ENCODE assay signal across 16 cellular contexts in genomic region chr12:49920241-49920914, GRCh38. TPM values are rescaled to one million over a fixed set of nuclear protein-coding genes. Genes with fewer than 3 reads are reported as not detected.
DNase-seq lines count a peak whose midpoint lies in the region; ATAC-seq and TF ChIP-seq lines count a peak whose summit lies in the region.
"Had no signal": no experiment of that assay in that cellular context is flagged by ENCODE, and none has a peak within 500 bp of the region (broad histone marks: within the 10 kb centered on the region; RNA-seq: fewer than 3 reads in every experiment).

No MANE protein-coding gene starts in this region.

- in situ Hi-C loops in KBM-7 (cut with MboI; ENCODE audit: low pct_unique_long_range_greater_than_20kb, low sequenced_read_pairs): no loop called here

- peak; percentile 29; the same call in 2 of the 3 replicates for ATAC-seq in RWPE2 (ENCODE audit: low read depth)
- ATAC-seq: foreskin keratinocyte had no signal

- H3K36me3 ChIP-seq in BLaER1 treated with 17β-estradiol and CSF1 and Interleukin-3, amounts not matched to agents 10 nM and 100 nM: no peaks in the 10 kb centered on the region
- H3K36me3 ChIP-seq in RWPE2 (ENCODE audit: low read depth) (no peaks in the 10 kb centered on the region), left ventricle myocardium inferior (no peaks in the 10 kb centered on the region)

- H4K20me1 ChIP-seq in BLaER1 treated with 17β-estradiol and CSF1 and Interleukin-3, amounts not matched to agents 10 nM and 100 nM: no peaks in the 10 kb centered on the region

- H3K27ac ChIP-seq in BLaER1 treated with 17β-estradiol and CSF1 and Interleukin-3, amounts not matched to agents 10 nM and 100 nM: peak overlapping the region in 5 of 11 experiments; percentile 13 to 78 (median 59); a peak in 9 of 22 replicates
- no peak overlapping the region for H3K27ac ChIP-seq in RWPE2 (ENCODE audit: poor library complexity, severe bottlenecking)
- peak overlapping the region; percentile 51 for H3K27ac ChIP-seq in left ventricle myocardium inferior (replicated peaks)
- H3K27ac ChIP-seq: foreskin keratinocyte had no signal

- intact Hi-C loops in left ventricle myocardium inferior (cut with micrococcal nuclease): no loop called here

- no peak overlapping the region for H3K4me3 ChIP-seq in BLaER1 treated with 17β-estradiol and CSF1 and Interleukin-3, amounts not matched to agents 10 nM and 100 nM
- H3K4me3 ChIP-seq in RWPE2 (ENCODE audit: severe bottlenecking) (no peak overlapping the region), left ventricle myocardium inferior (no peak overlapping the region)

- H3K4me1 ChIP-seq in BLaER1 treated with 17β-estradiol and CSF1 and Interleukin-3, amounts not matched to agents 10 nM and 100 nM: peaks cover 0 to 52% (median 14%) of the 10 kb centered on the region in 10 experiments; a peak in 14 of 20 replicates
- no peaks in the 10 kb centered on the region for H3K4me1 ChIP-seq in RWPE2 (ENCODE audit: insufficient read depth, poor library complexity, severe bottlenecking)
- peaks cover 16% of the 10 kb centered on the region for H3K4me1 ChIP-seq in left ventricle myocardium inferior
- H3K4me1 ChIP-seq: foreskin keratinocyte had no signal

- H3K9me3 ChIP-seq in BLaER1 treated with 17β-estradiol and CSF1 and Interleukin-3, amounts not matched to agents 10 nM and 100 nM (replicated peaks in 1 of 11): no peaks in the 10 kb centered on the region
- H3K9me3 ChIP-seq in RWPE2 (ENCODE audit: severe bottlenecking) (no peaks in the 10 kb centered on the region), left ventricle myocardium inferior (replicated peaks) (no peaks in the 10 kb centered on the region)

- TF ChIP-seq CTCF in RWPE2 (IDR thresholded peaks at IDR 0.05; ENCODE audit: poor library complexity, severe bottlenecking) (no peak), left ventricle myocardium inferior (IDR thresholded peaks at IDR 0.05; ENCODE audit: borderline replicate concordance) (no peak)

- H3K27me3 ChIP-seq in BLaER1 treated with 17β-estradiol and CSF1 and Interleukin-3, amounts not matched to agents 10 nM and 100 nM: no peaks in the 10 kb centered on the region
- H3K27me3 ChIP-seq in RWPE2 (ENCODE audit: insufficient read depth, poor library complexity, severe bottlenecking) (no peaks in the 10 kb centered on the region), left ventricle myocardium inferior (ENCODE audit: low read depth) (peaks cover 15% of the 10 kb centered on the region)
- H3K27me3 ChIP-seq: foreskin keratinocyte had no signal

- peak overlapping the region in 10 of 11 experiments; percentile 13 to 86 (median 54); a peak in 17 of 22 replicates for H3K4me2 ChIP-seq in BLaER1 treated with 17β-estradiol and CSF1 and Interleukin-3, amounts not matched to agents 10 nM and 100 nM

- DNase-seq in RWPE2 (ENCODE audit: low spot score): no peak
- DNase-seq in left ventricle myocardium inferior: no peak
- no peak for DNase-seq in retina
- no peak for DNase-seq in AG08396 (ENCODE audit: low spot score)
- no peak for DNase-seq in KBM-7
- DNase-seq: activated CD4-positive, CD25-positive, alpha-beta regulatory T cell; central memory CD4-positive, alpha-beta T cell; foreskin keratinocyte; NCI-H524 treated with DMSO at 0.1 percent for 48 hours; nucleus accumbens; SHP77 treated with DMSO at 0.1 percent for 48 hours; substantia nigra had no signal

- peak overlapping the region in 2 of 11 experiments; percentile 54 to 61; a peak in 5 of 22 replicates for H3K9ac ChIP-seq in BLaER1 treated with 17β-estradiol and CSF1 and Interleukin-3, amounts not matched to agents 10 nM and 100 nM

RNA-seq across cellular contexts. Expression of gene FAIM2, which starts 16.7 kb away (rescaled TPM):
- total RNA-seq in left ventricle myocardium inferior: 7.4 TPM
- total RNA-seq: B cell, foreskin keratinocyte, G401 had no signal

RNA-seq across cellular contexts. Expression of gene AQP2, which starts 30.2 kb away (rescaled TPM):
- not detected for total RNA-seq in left ventricle myocardium inferior
- total RNA-seq: B cell, foreskin keratinocyte, G401, liver had no signal

RNA-seq across cellular contexts. Expression of gene AQP5, which starts 41.3 kb away (rescaled TPM):
- 0.41 TPM for total RNA-seq in left ventricle myocardium inferior
- total RNA-seq: B cell, foreskin keratinocyte, G401, liver had no signal

RNA-seq across cellular contexts. Expression of gene AQP6, which starts 52.4 kb away (rescaled TPM):
- not detected for total RNA-seq in left ventricle myocardium inferior
- total RNA-seq: B cell, liver had no signal
